ENCODE assay signal across 8 cellular contexts in genomic region chrX:129316461-129316860, GRCh38.
"Had no signal": no experiment of that assay in that cellular context is flagged by ENCODE, and none has a peak within 500 bp of the region (broad histone marks: within the 10 kb centered on the region; RNA-seq: fewer than 3 reads in every experiment).

No MANE protein-coding gene starts in this region.

- H3K9ac ChIP-seq: GM23248 had no signal

- H3K4me1 ChIP-seq: HAP-1 had no signal

- H3K27ac ChIP-seq: GM23248, HL-60 had no signal

- H3K36me3 ChIP-seq: HAP-1 had no signal

- ATAC-seq: HCT116, HepG2 had no signal

- DNase-seq: GM23248, GOT3, H7, HFFc6 had no signal

- H3K9me3 ChIP-seq: HAP-1 had no signal

- H2AFZ ChIP-seq: GM23248 had no signal

- H3K4me3 ChIP-seq: GM23248, HAP-1 had no signal
